21 cellular contexts compared by ENCODE assay signal in genomic region chr9:89654025-89654662, GRCh38. TPM values are rescaled to one million over a fixed set of nuclear protein-coding genes. Genes with fewer than 3 reads are reported as not detected.
DNase-seq lines count a peak whose midpoint lies in the region; ATAC-seq and TF ChIP-seq lines count a peak whose summit lies in the region.
"Had no signal": no experiment of that assay in that cellular context is flagged by ENCODE, and none has a peak within 500 bp of the region (broad histone marks: within the 10 kb centered on the region; RNA-seq: fewer than 3 reads in every experiment).

No MANE protein-coding gene starts in this region.

- no peaks in the 10 kb centered on the region for H3K9me3 ChIP-seq in uterus
- H3K9me3 ChIP-seq: BE2C had no signal

- peak; percentile 12 for DNase-seq in NCI-H146 (lab: John Stamatoyannopoulos, UW)
- DNase-seq in NCI-H146 treated with DMSO at 0.1 percent for 48 hours (lab: John Stamatoyannopoulos, UW; ENCODE audit: unreplicated experiment), result no peak
- peak; percentile 35 for DNase-seq in globus pallidus (ENCODE audit: low spot score)
- DNase-seq in mucosa of gallbladder (ENCODE audit: low spot score), result peak; percentile 74
- DNase-seq in uterus, result peak in 1 of 2 donors; percentile 43
- no peak for DNase-seq in DMS 273 (lab: John Stamatoyannopoulos, UW; ENCODE audit: unreplicated experiment)
- DNase-seq: BE2C; CD4-positive, alpha-beta T cell; DMS79 treated with DMSO at 0.1 percent for 48 hours; GDM1; GOT3; NCI-H1105 treated with DMSO at 0.1 percent for 48 hours; NCI-H187 treated with DMSO at 0.1 percent for 48 hours; NK-92 treated with Interleukin-12 subunit alpha and Interleukin-12 subunit beta, amount 100 ng/mL, for 24 hours; SHP77 had no signal

- intact Hi-C loops in uterus (cut with DNase I; ENCODE audit: low total_unique reads), result loop anchor here (10.0 kb wide), 1 partner anchor 49 kb away; the partner anchor contains the start of gene GADD45G

- TF ChIP-seq POLR2A in uterus (IDR thresholded peaks at IDR 0.05), result no peak

- no peaks in the 10 kb centered on the region for H3K27me3 ChIP-seq in uterus
- H3K27me3 ChIP-seq: BE2C had no signal

- TF ChIP-seq CTCF in uterus (IDR thresholded peaks at IDR 0.05), result no peak

- peak overlapping the region; percentile 46 to 62 for H3K27ac ChIP-seq in uterus
- H3K27ac ChIP-seq: 22Rv1, HL-60 had no signal

- H3K4me3 ChIP-seq in uterus, result no peak overlapping the region
- H3K4me3 ChIP-seq: GM12878 had no signal

- H3K4me1 ChIP-seq in uterus, result peaks cover 3 to 13% of the 10 kb centered on the region in 2 donors
- H3K4me1 ChIP-seq: BE2C had no signal

- H3K36me3 ChIP-seq in uterus, result no peaks in the 10 kb centered on the region
- H3K36me3 ChIP-seq: BE2C had no signal

- no peak for ATAC-seq in HG03342 (IDR thresholded peaks at IDR 0.05; ENCODE audit: unreplicated experiment)
- no peak for ATAC-seq in HG03159 (IDR thresholded peaks at IDR 0.05; ENCODE audit: unreplicated experiment)
- ATAC-seq: GM12878 had no signal

RNA-seq across cellular contexts. Expression of gene GADD45G, which starts 49.3 kb away (rescaled TPM):
- 18.8 TPM for total RNA-seq in mucosa of gallbladder
- 10 to 100 TPM in 3 of 4 donors, under 1 TPM in 1; 0.88 to 91.2 (median 15.3) TPM for total RNA-seq in uterus
- total RNA-seq: OCI-LY7 had no signal

Comparison
In these comparisons a context has a peak if more than half of its experiments do, and no peak if none do; other contexts are left out.
1. DNase-seq: peak in NCI-H146 (single experiment), globus pallidus (single experiment) and mucosa of gallbladder (single experiment); none in NCI-H146 treated with DMSO at 0.1 percent for 48 hours (single experiment) and DMS 273 (single experiment).